Comparison of ENCODE assay signal across 1 cellular context in the genomic region with DNA sequence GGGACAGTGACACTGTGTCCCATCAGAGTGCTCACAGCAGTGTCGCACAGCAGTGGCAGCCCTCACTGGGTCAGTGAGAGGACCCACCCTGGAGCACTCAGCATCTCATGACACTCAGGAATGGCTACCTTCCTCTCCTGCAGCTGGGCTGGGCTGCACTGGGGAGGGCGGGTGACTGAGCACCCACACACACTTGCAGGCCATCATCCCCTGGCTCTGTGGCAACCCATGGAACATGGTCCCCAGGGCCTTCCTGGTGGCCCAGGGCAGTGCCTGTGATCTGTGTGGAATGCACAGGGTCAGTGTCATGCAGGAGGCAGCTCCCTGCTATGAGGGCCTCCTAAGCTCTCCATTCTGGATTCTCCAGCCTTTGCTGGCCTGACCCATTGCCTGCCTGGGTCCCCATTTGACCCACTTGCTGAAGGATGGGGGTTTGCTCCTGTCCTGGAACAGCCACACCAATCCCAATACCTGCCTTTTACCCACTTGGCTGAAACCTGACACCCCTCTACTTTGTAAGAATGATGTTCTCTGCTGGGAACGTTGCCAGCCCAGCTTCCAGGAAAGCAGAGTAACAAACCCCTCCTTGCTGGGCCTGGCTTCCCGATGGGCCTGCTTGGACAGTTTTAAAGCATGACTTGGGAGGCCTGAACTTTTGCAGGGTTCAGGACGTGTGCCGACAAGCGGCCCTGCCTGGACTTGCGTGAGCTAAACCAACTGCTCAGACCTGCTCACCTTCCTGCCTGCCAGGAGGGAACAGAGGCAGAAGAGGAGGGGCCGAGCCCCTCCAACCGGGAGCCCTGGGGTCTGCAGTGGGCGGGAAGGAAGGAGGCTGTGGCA.
A peak's percentile ranks its signal among the peaks of the same experiment; 100 is the strongest.
TF ChIP-seq lines count a peak whose summit lies in the region.

No MANE protein-coding gene starts in this region.

TF ChIP-seq in HepG2, 621 proteins besides CTCF, POLR2A, EP300 and RAD21 (continued from another document and continues in another):
- TF ChIP-seq CREM (IDR thresholded peaks at IDR 0.05) (no peak), CREM (CRISPR knock-in tag; IDR thresholded peaks at IDR 0.05) (no peak), ZNF75D (CRISPR knock-in tag; IDR thresholded peaks at IDR 0.05; ENCODE audit: borderline replicate concordance) (no peak), ZNF251 (CRISPR knock-in tag; IDR thresholded peaks at IDR 0.05) (0 out of 2 replicates have a peak, but pooled peaks have one; percentile 29), KLF9 (CRISPR knock-in tag; IDR thresholded peaks at IDR 0.05; ENCODE audit: low read depth) (no peak), MED1 (CRISPR knock-in tag; IDR thresholded peaks at IDR 0.05) (peak; percentile 67), ASH2L (IDR thresholded peaks at IDR 0.05; ENCODE audit: insufficient read length, low read depth, low read length) (no peak), NRL (CRISPR knock-in tag; IDR thresholded peaks at IDR 0.05; ENCODE audit: borderline replicate concordance) (peak; percentile 17; the same call in 1 of the 2 replicates), ZNF557 (CRISPR knock-in tag; IDR thresholded peaks at IDR 0.05) (no peak), ZFY (CRISPR knock-in tag; IDR thresholded peaks at IDR 0.05) (peak; percentile 57; the same call in 1 of the 2 replicates), TP53 (CRISPR knock-in tag; conservative IDR thresholded peaks at IDR 0.05) (no peak), BCL6 (CRISPR knock-in tag; IDR thresholded peaks at IDR 0.05) (peak; percentile 85), RORA (CRISPR knock-in tag; IDR thresholded peaks at IDR 0.05) (no peak), JUNB (CRISPR knock-in tag; IDR thresholded peaks at IDR 0.05; ENCODE audit: borderline replicate concordance) (no peak), ZNF577 (CRISPR knock-in tag; IDR thresholded peaks at IDR 0.05; ENCODE audit: borderline replicate concordance, low read depth) (no peak), YEATS2 (CRISPR knock-in tag; IDR thresholded peaks at IDR 0.05; ENCODE audit: borderline replicate concordance) (no peak), ELF4 (CRISPR knock-in tag; IDR thresholded peaks at IDR 0.05; ENCODE audit: borderline replicate concordance) (no peak), NCOA2 (CRISPR knock-in tag; IDR thresholded peaks at IDR 0.05) (peak; percentile 79), SMAD3 (CRISPR knock-in tag; IDR thresholded peaks at IDR 0.05) (0 out of 2 replicates have a peak, but pooled peaks have one; percentile 38), ZNF703 (CRISPR knock-in tag; IDR thresholded peaks at IDR 0.05; ENCODE audit: borderline replicate concordance) (no peak), HDAC2 (CRISPR knock-in tag; IDR thresholded peaks at IDR 0.05) (no peak), ZFX (CRISPR knock-in tag; IDR thresholded peaks at IDR 0.05; ENCODE audit: low read depth) (0 out of 2 replicates have a peak, but pooled peaks have one; percentile 54), ZNF713 (CRISPR knock-in tag; IDR thresholded peaks at IDR 0.05) (0 out of 2 replicates have a peak, but pooled peaks have one; percentile 29), ZNF781 (CRISPR knock-in tag; IDR thresholded peaks at IDR 0.05; ENCODE audit: borderline replicate concordance, not compliant biosample characterization) (no peak), ZBTB8A (CRISPR knock-in tag; IDR thresholded peaks at IDR 0.05; ENCODE audit: borderline replicate concordance, low read depth) (no peak), ZNF143 (CRISPR knock-in tag; IDR thresholded peaks at IDR 0.05) (no peak), GZF1 (CRISPR knock-in tag; IDR thresholded peaks at IDR 0.05) (no peak), ZNF101 (CRISPR knock-in tag; IDR thresholded peaks at IDR 0.05; ENCODE audit: borderline replicate concordance, low read depth) (no peak), SOX5 (CRISPR knock-in tag; IDR thresholded peaks at IDR 0.05; ENCODE audit: borderline replicate concordance) (0 out of 2 replicates have a peak, but pooled peaks have one; percentile 59), SIX1 (CRISPR knock-in tag; IDR thresholded peaks at IDR 0.05; ENCODE audit: borderline replicate concordance) (peak; percentile 97)
- TF ChIP-seq, protein P1, sequence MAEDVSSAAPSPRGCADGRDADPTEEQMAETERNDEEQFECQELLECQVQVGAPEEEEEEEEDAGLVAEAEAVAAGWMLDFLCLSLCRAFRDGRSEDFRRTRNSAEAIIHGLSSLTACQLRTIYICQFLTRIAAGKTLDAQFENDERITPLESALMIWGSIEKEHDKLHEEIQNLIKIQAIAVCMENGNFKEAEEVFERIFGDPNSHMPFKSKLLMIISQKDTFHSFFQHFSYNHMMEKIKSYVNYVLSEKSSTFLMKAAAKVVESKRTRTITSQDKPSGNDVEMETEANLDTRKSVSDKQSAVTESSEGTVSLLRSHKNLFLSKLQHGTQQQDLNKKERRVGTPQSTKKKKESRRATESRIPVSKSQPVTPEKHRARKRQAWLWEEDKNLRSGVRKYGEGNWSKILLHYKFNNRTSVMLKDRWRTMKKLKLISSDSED (CRISPR knock-in tag; IDR thresholded peaks at IDR 0.05) = no peak
- TF ChIP-seq, protein P2, sequence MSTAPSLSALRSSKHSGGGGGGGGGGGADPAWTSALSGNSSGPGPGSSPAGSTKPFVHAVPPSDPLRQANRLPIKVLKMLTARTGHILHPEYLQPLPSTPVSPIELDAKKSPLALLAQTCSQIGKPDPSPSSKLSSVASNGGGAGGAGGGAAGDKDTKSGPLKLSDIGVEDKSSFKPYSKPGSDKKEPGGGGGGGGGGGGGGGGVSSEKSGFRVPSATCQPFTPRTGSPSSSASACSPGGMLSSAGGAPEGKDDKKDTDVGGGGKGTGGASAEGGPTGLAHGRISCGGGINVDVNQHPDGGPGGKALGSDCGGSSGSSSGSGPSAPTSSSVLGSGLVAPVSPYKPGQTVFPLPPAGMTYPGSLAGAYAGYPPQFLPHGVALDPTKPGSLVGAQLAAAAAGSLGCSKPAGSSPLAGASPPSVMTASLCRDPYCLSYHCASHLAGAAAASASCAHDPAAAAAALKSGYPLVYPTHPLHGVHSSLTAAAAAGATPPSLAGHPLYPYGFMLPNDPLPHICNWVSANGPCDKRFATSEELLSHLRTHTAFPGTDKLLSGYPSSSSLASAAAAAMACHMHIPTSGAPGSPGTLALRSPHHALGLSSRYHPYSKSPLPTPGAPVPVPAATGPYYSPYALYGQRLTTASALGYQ (CRISPR knock-in tag; IDR thresholded peaks at IDR 0.05) = no peak
- TF ChIP-seq, protein P3, sequence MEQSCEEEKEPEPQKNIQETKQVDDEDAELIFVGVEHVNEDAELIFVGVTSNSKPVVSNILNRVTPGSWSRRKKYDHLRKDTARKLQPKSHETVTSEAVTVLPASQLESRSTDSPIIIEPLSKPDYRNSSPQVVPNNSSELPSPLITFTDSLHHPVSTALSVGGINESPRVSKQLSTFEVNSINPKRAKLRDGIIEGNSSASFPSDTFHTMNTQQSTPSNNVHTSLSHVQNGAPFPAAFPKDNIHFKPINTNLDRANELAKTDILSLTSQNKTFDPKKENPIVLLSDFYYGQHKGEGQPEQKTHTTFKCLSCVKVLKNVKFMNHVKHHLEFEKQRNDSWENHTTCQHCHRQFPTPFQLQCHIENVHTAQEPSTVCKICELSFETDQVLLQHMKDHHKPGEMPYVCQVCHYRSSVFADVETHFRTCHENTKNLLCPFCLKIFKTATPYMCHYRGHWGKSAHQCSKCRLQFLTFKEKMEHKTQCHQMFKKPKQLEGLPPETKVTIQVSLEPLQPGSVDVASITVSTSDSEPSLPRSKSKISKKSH (CRISPR knock-in tag; IDR thresholded peaks at IDR 0.05; ENCODE audit: borderline replicate concordance) = 0 out of 2 replicates have a peak, but pooled peaks have one; percentile 48
- TF ChIP-seq, protein P4, sequence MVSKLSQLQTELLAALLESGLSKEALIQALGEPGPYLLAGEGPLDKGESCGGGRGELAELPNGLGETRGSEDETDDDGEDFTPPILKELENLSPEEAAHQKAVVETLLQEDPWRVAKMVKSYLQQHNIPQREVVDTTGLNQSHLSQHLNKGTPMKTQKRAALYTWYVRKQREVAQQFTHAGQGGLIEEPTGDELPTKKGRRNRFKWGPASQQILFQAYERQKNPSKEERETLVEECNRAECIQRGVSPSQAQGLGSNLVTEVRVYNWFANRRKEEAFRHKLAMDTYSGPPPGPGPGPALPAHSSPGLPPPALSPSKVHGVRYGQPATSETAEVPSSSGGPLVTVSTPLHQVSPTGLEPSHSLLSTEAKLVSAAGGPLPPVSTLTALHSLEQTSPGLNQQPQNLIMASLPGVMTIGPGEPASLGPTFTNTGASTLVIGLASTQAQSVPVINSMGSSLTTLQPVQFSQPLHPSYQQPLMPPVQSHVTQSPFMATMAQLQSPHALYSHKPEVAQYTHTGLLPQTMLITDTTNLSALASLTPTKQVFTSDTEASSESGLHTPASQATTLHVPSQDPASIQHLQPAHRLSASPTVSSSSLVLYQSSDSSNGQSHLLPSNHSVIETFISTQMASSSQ (IDR thresholded peaks at IDR 0.05; ENCODE audit: low read depth) = no peak
- TF ChIP-seq, protein P4 (CRISPR knock-in tag; IDR thresholded peaks at IDR 0.05; ENCODE audit: borderline replicate concordance) = peak; percentile 33; the same call in 1 of the 2 replicates
- TF ChIP-seq, protein P5, sequence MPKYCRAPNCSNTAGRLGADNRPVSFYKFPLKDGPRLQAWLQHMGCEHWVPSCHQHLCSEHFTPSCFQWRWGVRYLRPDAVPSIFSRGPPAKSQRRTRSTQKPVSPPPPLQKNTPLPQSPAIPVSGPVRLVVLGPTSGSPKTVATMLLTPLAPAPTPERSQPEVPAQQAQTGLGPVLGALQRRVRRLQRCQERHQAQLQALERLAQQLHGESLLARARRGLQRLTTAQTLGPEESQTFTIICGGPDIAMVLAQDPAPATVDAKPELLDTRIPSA (CRISPR knock-in tag; IDR thresholded peaks at IDR 0.05; ENCODE audit: borderline replicate concordance) = no peak
- TF ChIP-seq, protein P6, sequence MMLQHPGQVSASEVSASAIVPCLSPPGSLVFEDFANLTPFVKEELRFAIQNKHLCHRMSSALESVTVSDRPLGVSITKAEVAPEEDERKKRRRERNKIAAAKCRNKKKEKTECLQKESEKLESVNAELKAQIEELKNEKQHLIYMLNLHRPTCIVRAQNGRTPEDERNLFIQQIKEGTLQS (CRISPR knock-in tag; IDR thresholded peaks at IDR 0.05) = 0 out of 2 replicates have a peak, but pooled peaks have one; percentile 8
- TF ChIP-seq, protein P7, sequence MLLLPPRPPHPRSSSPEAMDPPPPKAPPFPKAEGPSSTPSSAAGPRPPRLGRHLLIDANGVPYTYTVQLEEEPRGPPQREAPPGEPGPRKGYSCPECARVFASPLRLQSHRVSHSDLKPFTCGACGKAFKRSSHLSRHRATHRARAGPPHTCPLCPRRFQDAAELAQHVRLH (CRISPR knock-in tag; IDR thresholded peaks at IDR 0.05; ENCODE audit: borderline replicate concordance, low read depth) = 0 out of 2 replicates have a peak, but pooled peaks have one; percentile 51
- TF ChIP-seq, protein P8, sequence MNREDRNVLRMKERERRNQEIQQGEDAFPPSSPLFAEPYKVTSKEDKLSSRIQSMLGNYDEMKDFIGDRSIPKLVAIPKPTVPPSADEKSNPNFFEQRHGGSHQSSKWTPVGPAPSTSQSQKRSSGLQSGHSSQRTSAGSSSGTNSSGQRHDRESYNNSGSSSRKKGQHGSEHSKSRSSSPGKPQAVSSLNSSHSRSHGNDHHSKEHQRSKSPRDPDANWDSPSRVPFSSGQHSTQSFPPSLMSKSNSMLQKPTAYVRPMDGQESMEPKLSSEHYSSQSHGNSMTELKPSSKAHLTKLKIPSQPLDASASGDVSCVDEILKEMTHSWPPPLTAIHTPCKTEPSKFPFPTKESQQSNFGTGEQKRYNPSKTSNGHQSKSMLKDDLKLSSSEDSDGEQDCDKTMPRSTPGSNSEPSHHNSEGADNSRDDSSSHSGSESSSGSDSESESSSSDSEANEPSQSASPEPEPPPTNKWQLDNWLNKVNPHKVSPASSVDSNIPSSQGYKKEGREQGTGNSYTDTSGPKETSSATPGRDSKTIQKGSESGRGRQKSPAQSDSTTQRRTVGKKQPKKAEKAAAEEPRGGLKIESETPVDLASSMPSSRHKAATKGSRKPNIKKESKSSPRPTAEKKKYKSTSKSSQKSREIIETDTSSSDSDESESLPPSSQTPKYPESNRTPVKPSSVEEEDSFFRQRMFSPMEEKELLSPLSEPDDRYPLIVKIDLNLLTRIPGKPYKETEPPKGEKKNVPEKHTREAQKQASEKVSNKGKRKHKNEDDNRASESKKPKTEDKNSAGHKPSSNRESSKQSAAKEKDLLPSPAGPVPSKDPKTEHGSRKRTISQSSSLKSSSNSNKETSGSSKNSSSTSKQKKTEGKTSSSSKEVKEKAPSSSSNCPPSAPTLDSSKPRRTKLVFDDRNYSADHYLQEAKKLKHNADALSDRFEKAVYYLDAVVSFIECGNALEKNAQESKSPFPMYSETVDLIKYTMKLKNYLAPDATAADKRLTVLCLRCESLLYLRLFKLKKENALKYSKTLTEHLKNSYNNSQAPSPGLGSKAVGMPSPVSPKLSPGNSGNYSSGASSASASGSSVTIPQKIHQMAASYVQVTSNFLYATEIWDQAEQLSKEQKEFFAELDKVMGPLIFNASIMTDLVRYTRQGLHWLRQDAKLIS (CRISPR knock-in tag; IDR thresholded peaks at IDR 0.05) = no peak
- TF ChIP-seq, protein P9, sequence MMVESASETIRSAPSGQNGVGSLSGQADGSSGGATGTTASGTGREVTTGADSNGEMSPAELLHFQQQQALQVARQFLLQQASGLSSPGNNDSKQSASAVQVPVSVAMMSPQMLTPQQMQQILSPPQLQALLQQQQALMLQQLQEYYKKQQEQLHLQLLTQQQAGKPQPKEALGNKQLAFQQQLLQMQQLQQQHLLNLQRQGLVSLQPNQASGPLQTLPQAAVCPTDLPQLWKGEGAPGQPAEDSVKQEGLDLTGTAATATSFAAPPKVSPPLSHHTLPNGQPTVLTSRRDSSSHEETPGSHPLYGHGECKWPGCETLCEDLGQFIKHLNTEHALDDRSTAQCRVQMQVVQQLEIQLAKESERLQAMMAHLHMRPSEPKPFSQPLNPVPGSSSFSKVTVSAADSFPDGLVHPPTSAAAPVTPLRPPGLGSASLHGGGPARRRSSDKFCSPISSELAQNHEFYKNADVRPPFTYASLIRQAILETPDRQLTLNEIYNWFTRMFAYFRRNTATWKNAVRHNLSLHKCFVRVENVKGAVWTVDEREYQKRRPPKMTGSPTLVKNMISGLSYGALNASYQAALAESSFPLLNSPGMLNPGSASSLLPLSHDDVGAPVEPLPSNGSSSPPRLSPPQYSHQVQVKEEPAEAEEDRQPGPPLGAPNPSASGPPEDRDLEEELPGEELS (CRISPR knock-in tag; IDR thresholded peaks at IDR 0.05) = no peak
